ENCODE assay signal across 21 cellular contexts in the genomic region with DNA sequence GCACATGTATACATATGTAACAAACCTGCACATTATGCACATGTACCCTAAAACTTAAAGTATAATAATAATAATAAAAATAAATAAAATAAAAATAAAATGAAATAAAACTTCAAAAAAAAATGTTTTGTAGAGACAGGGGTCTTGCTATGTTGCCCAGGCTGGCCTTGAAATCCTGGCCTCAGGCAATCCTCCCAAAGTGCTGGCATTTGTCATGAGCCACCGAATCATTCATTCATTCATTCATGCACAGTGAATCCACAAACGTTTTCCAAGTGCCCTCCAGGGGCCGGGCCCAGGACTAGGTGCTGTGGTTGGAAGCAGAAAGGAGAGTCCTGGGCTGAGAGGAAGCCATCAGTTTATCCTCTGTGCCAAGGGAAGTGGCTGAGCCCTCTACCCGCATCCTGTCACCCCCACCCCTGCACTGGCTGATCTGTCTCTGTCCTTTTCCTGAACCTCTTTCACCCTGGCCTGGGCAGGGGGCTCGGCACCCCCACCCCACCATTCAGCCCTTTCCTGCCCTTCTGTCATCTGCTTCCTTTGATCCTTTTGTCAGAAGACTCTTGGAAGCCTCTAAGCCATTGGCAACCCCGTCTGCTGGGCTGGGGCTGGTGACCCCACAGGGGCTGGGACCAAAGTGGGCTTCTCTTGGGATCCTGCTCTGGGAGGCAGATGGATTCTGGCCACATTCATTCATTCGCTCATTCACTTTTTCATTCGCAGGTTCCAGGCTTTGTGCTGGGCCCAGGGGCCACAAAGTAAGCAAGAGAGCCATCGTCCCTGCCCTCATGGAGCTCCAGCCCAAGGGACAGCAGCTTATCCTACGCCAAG.
DNase-seq lines count a peak whose midpoint lies in the region; ATAC-seq and TF ChIP-seq lines count a peak whose summit lies in the region.
"Had no signal": no experiment of that assay in that cellular context is flagged by ENCODE, and none has a peak within 500 bp of the region (broad histone marks: within the 10 kb centered on the region; RNA-seq: fewer than 3 reads in every experiment).

No MANE protein-coding gene starts in this region.

- ATAC-seq in CD4-positive, CD25-positive, alpha-beta regulatory T cell (ENCODE audit: low read depth in 2 of 2): no peak
- peak in 1 of 2 donors; percentile 46 for ATAC-seq in natural killer cell treated with Interleukin-12 subunit alpha and Interleukin-12 subunit beta and Interleukin-15 and Interleukin-18, amount 100 ng/mL, for 72 hours
- ATAC-seq in HG03108 (IDR thresholded peaks at IDR 0.05; ENCODE audit: unreplicated experiment): no peak
- ATAC-seq: activated T-cell treated with anti-CD3 and anti-CD28 coated beads, Interleukin-2, amount 50 U/mL, for 4 hours; mucosa of descending colon had no signal

- TF ChIP-seq POLR2A in uterus (IDR thresholded peaks at IDR 0.05): no peak

- peaks cover 12% of the 10 kb centered on the region for H3K27me3 Mint-ChIP-seq in CD4-positive, CD25-positive, alpha-beta regulatory T cell
- H3K27me3 Mint-ChIP-seq in activated CD4-positive, alpha-beta memory T cell treated with anti-CD3 and anti-CD28 coated beads for 36 hours: peaks cover 3% of the 10 kb centered on the region
- H3K27me3 Mint-ChIP-seq in natural killer cell treated with Interleukin-12 subunit alpha and Interleukin-12 subunit beta and Interleukin-15 and Interleukin-18, amount 100 ng/mL, for 72 hours: no peaks in the 10 kb centered on the region

- peaks cover 4% of the 10 kb centered on the region for H3K4me1 ChIP-seq in CD4-positive, CD25-positive, alpha-beta regulatory T cell (ENCODE audit: control insufficient read depth, insufficient read depth, low read length, poor library complexity, severe bottlenecking)
- no peaks in the 10 kb centered on the region for H3K4me1 ChIP-seq in uterus
- H3K4me1 ChIP-seq: sigmoid colon, stomach, upper lobe of left lung had no signal

- POLR2A ChIA-PET in activated CD4-positive, alpha-beta memory T cell treated with anti-CD3 and anti-CD28 coated beads for 36 hours (lab: Charles Lee): no interaction called here

- H3K36me3 Mint-ChIP-seq in CD4-positive, CD25-positive, alpha-beta regulatory T cell: no peaks in the 10 kb centered on the region
- H3K36me3 Mint-ChIP-seq in activated CD4-positive, alpha-beta memory T cell treated with anti-CD3 and anti-CD28 coated beads for 36 hours: no peaks in the 10 kb centered on the region
- no peaks in the 10 kb centered on the region for H3K36me3 Mint-ChIP-seq in natural killer cell treated with Interleukin-12 subunit alpha and Interleukin-12 subunit beta and Interleukin-15 and Interleukin-18, amount 100 ng/mL, for 72 hours

- peak in 1 of 3 donors; percentile 45 for DNase-seq in CD4-positive, CD25-positive, alpha-beta regulatory T cell
- peak; percentile 1 for DNase-seq in GM03348 (ENCODE audit: low spot score)
- DNase-seq in activated CD4-positive, alpha-beta memory T cell treated with anti-CD3 and anti-CD28 coated beads for 36 hours: peak; percentile 14
- no peak for DNase-seq in natural killer cell treated with Interleukin-12 subunit alpha and Interleukin-12 subunit beta and Interleukin-15 and Interleukin-18, amount 100 ng/mL, for 72 hours (ENCODE audit: low spot score)
- DNase-seq in SIG-M5 treated with dmso at 0.1 percent for 504 hours (lab: John Stamatoyannopoulos, UW; ENCODE audit: unreplicated experiment): no peak
- DNase-seq in uterus: no peak
- DNase-seq: activated CD4-positive, alpha-beta T cell treated with anti-CD3 and anti-CD28 coated beads for 1 hour; activated T-cell treated with anti-CD3 and anti-CD28 coated beads, Interleukin-2, amount 50 U/mL, for 4 hours; amniotic stem cell; mucosa of descending colon; NCI-H1092; NCI-H2107; NCI-H524; OCI-M1; ovary; SIG-M5; stomach; upper lobe of left lung had no signal

- no peak overlapping the region for H3K27ac ChIP-seq in CD4-positive, CD25-positive, alpha-beta regulatory T cell (ENCODE audit: insufficient read depth, low read length, poor library complexity, severe bottlenecking)
- H3K27ac ChIP-seq in uterus: no peak overlapping the region
- H3K27ac ChIP-seq: dorsolateral prefrontal cortex, ovary, sigmoid colon, stomach, upper lobe of left lung had no signal

- CTCF ChIA-PET in activated CD4-positive, alpha-beta memory T cell treated with anti-CD3 and anti-CD28 coated beads for 36 hours (lab: Charles Lee): interaction anchor here (0.6 to 1.2 kb wide), 2 partner anchors 21 to 24 kb away, joined by 3 to 4 read pairs; no protein-coding TSS in a partner anchor

- peaks cover 0 to 1% (median 0%) of the 10 kb centered on the region in 7 donors for H3K9me3 Mint-ChIP-seq in CD4-positive, CD25-positive, alpha-beta regulatory T cell
- no peaks in the 10 kb centered on the region for H3K9me3 Mint-ChIP-seq in activated CD4-positive, alpha-beta memory T cell treated with anti-CD3 and anti-CD28 coated beads for 36 hours
- H3K9me3 Mint-ChIP-seq in natural killer cell treated with Interleukin-12 subunit alpha and Interleukin-12 subunit beta and Interleukin-15 and Interleukin-18, amount 100 ng/mL, for 72 hours: no peaks in the 10 kb centered on the region
- H3K9me3 Mint-ChIP-seq: activated T-cell treated with anti-CD3 and anti-CD28 coated beads, Interleukin-2, amount 50 U/mL, for 4 hours had no signal

- H3K27ac Mint-ChIP-seq in CD4-positive, CD25-positive, alpha-beta regulatory T cell: peak overlapping the region in 2 of 3 donors; percentile 81 to 83
- H3K27ac Mint-ChIP-seq in activated CD4-positive, alpha-beta memory T cell treated with anti-CD3 and anti-CD28 coated beads for 36 hours: no peak overlapping the region
- H3K27ac Mint-ChIP-seq in natural killer cell treated with Interleukin-12 subunit alpha and Interleukin-12 subunit beta and Interleukin-15 and Interleukin-18, amount 100 ng/mL, for 72 hours: peak overlapping the region; percentile 33 to 81

- H3K4me3 ChIP-seq in CD4-positive, CD25-positive, alpha-beta regulatory T cell (ENCODE audit: low read depth, low read length): no peak overlapping the region
- H3K4me3 ChIP-seq in uterus: no peak overlapping the region
- H3K4me3 ChIP-seq: dorsolateral prefrontal cortex, mucosa of descending colon, ovary, sigmoid colon, stomach, upper lobe of left lung had no signal

- H3K9me3 ChIP-seq in CD4-positive, CD25-positive, alpha-beta regulatory T cell (ENCODE audit: control insufficient read depth in 2 of 2, low read length in 2 of 2): no peaks in the 10 kb centered on the region
- H3K9me3 ChIP-seq in uterus: no peaks in the 10 kb centered on the region
- H3K9me3 ChIP-seq: mucosa of descending colon, ovary, sigmoid colon, stomach, upper lobe of left lung had no signal

- H3K27me3 ChIP-seq in CD4-positive, CD25-positive, alpha-beta regulatory T cell (ENCODE audit: control insufficient read depth, insufficient read depth, low read length): no peaks in the 10 kb centered on the region
- H3K27me3 ChIP-seq in uterus: no peaks in the 10 kb centered on the region
- H3K27me3 ChIP-seq: ovary, sigmoid colon, upper lobe of left lung had no signal

- intact Hi-C loops in activated CD4-positive, alpha-beta memory T cell treated with anti-CD3 and anti-CD28 coated beads for 36 hours (cut with micrococcal nuclease): no loop called here
- intact Hi-C loops in uterus (cut with DNase I; ENCODE audit: low total_unique reads): no loop called here

- H3K36me3 ChIP-seq in CD4-positive, CD25-positive, alpha-beta regulatory T cell (ENCODE audit: control insufficient read depth, insufficient read depth, low read length): no peaks in the 10 kb centered on the region
- H3K36me3 ChIP-seq in uterus: no peaks in the 10 kb centered on the region
- H3K36me3 ChIP-seq: ovary, sigmoid colon, stomach, upper lobe of left lung had no signal

- peaks cover 0 to 17% (median 9%) of the 10 kb centered on the region in 4 donors for H3K4me1 Mint-ChIP-seq in CD4-positive, CD25-positive, alpha-beta regulatory T cell
- H3K4me1 Mint-ChIP-seq in activated CD4-positive, alpha-beta memory T cell treated with anti-CD3 and anti-CD28 coated beads for 36 hours (ENCODE audit: low read depth): peaks cover 10% of the 10 kb centered on the region
- peaks cover 8 to 43% of the 10 kb centered on the region in 2 donors for H3K4me1 Mint-ChIP-seq in natural killer cell treated with Interleukin-12 subunit alpha and Interleukin-12 subunit beta and Interleukin-15 and Interleukin-18, amount 100 ng/mL, for 72 hours (ENCODE audit: low read depth in 2 of 2)

- TF ChIP-seq CTCF in uterus (IDR thresholded peaks at IDR 0.05): no peak

- no peak overlapping the region for H3K4me3 Mint-ChIP-seq in CD4-positive, CD25-positive, alpha-beta regulatory T cell
- no peak overlapping the region for H3K4me3 Mint-ChIP-seq in activated CD4-positive, alpha-beta memory T cell treated with anti-CD3 and anti-CD28 coated beads for 36 hours
- H3K4me3 Mint-ChIP-seq in natural killer cell treated with Interleukin-12 subunit alpha and Interleukin-12 subunit beta and Interleukin-15 and Interleukin-18, amount 100 ng/mL, for 72 hours: peak overlapping the region; percentile 56
- H3K4me3 Mint-ChIP-seq: activated T-cell treated with anti-CD3 and anti-CD28 coated beads, Interleukin-2, amount 50 U/mL, for 4 hours had no signal

Comparison
In these comparisons a context has a peak if more than half of its experiments do, and no peak if none do; other contexts are left out.
1. DNase-seq: peak in GM03348 (single experiment) and activated CD4-positive, alpha-beta memory T cell treated with anti-CD3 and anti-CD28 coated beads for 36 hours (single experiment); none in natural killer cell treated with Interleukin-12 subunit alpha and Interleukin-12 subunit beta and Interleukin-15 and Interleukin-18, amount 100 ng/mL, for 72 hours (single experiment), SIG-M5 treated with dmso at 0.1 percent for 504 hours (single experiment) and uterus (0 of 2).